ENCODE assay signal across 8 cellular contexts in genomic region chr15:37099321-37100108, GRCh38. TPM values are rescaled to one million over a fixed set of nuclear protein-coding genes. Genes with fewer than 3 reads are reported as not detected.
A peak's percentile ranks its signal among the peaks of the same experiment; 100 is the strongest.
DNase-seq lines count a peak whose midpoint lies in the region; ATAC-seq and TF ChIP-seq lines count a peak whose summit lies in the region.

No MANE protein-coding gene starts in this region.

- CTCF ChIA-PET in activated CD8-positive, alpha-beta T cell treated with anti-CD3 and anti-CD28 coated beads for 36 hours (lab: Charles Lee) = no interaction called here

- peak; percentile 20 for ATAC-seq in activated CD8-positive, alpha-beta T cell treated with anti-CD3 and anti-CD28 coated beads for 36 hours
- no peak for ATAC-seq in right cardiac atrium
- ATAC-seq in HG03432 (IDR thresholded peaks at IDR 0.05; ENCODE audit: unreplicated experiment) = no peak
- ATAC-seq in HG03442 (IDR thresholded peaks at IDR 0.05; ENCODE audit: unreplicated experiment) = no peak

- H3K36me3 Mint-ChIP-seq in activated CD8-positive, alpha-beta T cell treated with anti-CD3 and anti-CD28 coated beads for 36 hours (ENCODE audit: low read depth) = peaks cover 11% of the 10 kb centered on the region

- H3K9ac ChIP-seq in skeletal muscle satellite cell (ENCODE audit: low read depth, low read length) = peak overlapping the region; percentile 85

- peak overlapping the region; percentile 90 for H3K27ac ChIP-seq in right cardiac atrium (ENCODE audit: low read length)

- H3K9me3 Mint-ChIP-seq in activated CD8-positive, alpha-beta T cell treated with anti-CD3 and anti-CD28 coated beads for 36 hours = peaks cover 7% of the 10 kb centered on the region

- POLR2A ChIA-PET in activated CD8-positive, alpha-beta T cell treated with anti-CD3 and anti-CD28 coated beads for 36 hours (lab: Charles Lee) = no interaction called here

- H3K27ac Mint-ChIP-seq in activated CD8-positive, alpha-beta T cell treated with anti-CD3 and anti-CD28 coated beads for 36 hours = no peak overlapping the region

- peak overlapping the region; percentile 76 for H3K4me3 Mint-ChIP-seq in activated CD8-positive, alpha-beta T cell treated with anti-CD3 and anti-CD28 coated beads for 36 hours

- no peaks in the 10 kb centered on the region for H3K36me3 ChIP-seq in skeletal muscle satellite cell (ENCODE audit: insufficient read depth, low read length)

- H3K4me3 ChIP-seq in right cardiac atrium (ENCODE audit: low read length) (peak overlapping the region; percentile 97), skeletal muscle satellite cell (ENCODE audit: low read length) (peak overlapping the region; percentile 98)

- H3K9me3 ChIP-seq in right cardiac atrium (ENCODE audit: control insufficient read depth, low read length) (no peaks in the 10 kb centered on the region), skeletal muscle satellite cell (replicated peaks; ENCODE audit: low read length) (no peaks in the 10 kb centered on the region)

- H3K4me2 ChIP-seq in skeletal muscle satellite cell (ENCODE audit: low read length) = peak overlapping the region; percentile 100

- peaks cover 81% of the 10 kb centered on the region for H3K27me3 Mint-ChIP-seq in activated CD8-positive, alpha-beta T cell treated with anti-CD3 and anti-CD28 coated beads for 36 hours

- H3K27me3 ChIP-seq in right cardiac atrium (ENCODE audit: control insufficient read depth, insufficient read depth) = no peaks in the 10 kb centered on the region
- peaks cover 52% of the 10 kb centered on the region for H3K27me3 ChIP-seq in skeletal muscle satellite cell (ENCODE audit: control insufficient read depth, insufficient read depth, low read length)

- H3K4me1 Mint-ChIP-seq in activated CD8-positive, alpha-beta T cell treated with anti-CD3 and anti-CD28 coated beads for 36 hours (ENCODE audit: low read depth) = peaks cover 42% of the 10 kb centered on the region

- intact Hi-C loops in activated CD8-positive, alpha-beta T cell treated with anti-CD3 and anti-CD28 coated beads for 36 hours (cut with micrococcal nuclease) = loop anchor here (5.0 kb wide), 1 partner anchor 217 kb away; no protein-coding TSS in a partner anchor
- intact Hi-C loops in right cardiac atrium (cut with DNase I) = loop anchor here in 2 of 4 donors (5.0 to 10.0 kb wide), 3 partner anchors 85 to 217 kb away; no protein-coding TSS in a partner anchor

- no peak for TF ChIP-seq CTCF in activated CD8-positive, alpha-beta T cell treated with anti-CD3 and anti-CD28 coated beads for 36 hours (IDR thresholded peaks at IDR 0.05)

- WGBS in right cardiac atrium = 1% methylated on average over 21 of the region's 21 CpGs

- peaks cover 2% of the 10 kb centered on the region for H3K4me1 ChIP-seq in right cardiac atrium (ENCODE audit: control insufficient read depth, insufficient read depth, low read length)
- peaks cover 5% of the 10 kb centered on the region for H3K4me1 ChIP-seq in skeletal muscle satellite cell (ENCODE audit: control insufficient read depth, insufficient read depth, low read length)

- DNase-seq in NCI-H1417 (lab: John Stamatoyannopoulos, UW) (peak; percentile 26 to 82 (median 65)), NCI-H1417 treated with DMSO at 0.1 percent for 48 hours (lab: John Stamatoyannopoulos, UW) (no peak), HuH-7 (ENCODE audit: low spot score) (peak; percentile 72), right cardiac atrium (peak in 2 of 3 donors; percentile 40 to 78)
- DNase-seq in activated CD8-positive, alpha-beta T cell treated with anti-CD3 and anti-CD28 coated beads for 36 hours = peak; percentile 15

RNA-seq across cellular contexts. Expression of gene MEIS2, which starts 0.8 kb away (rescaled TPM):
- under 1 TPM in 1 of 2 experiments, not detected in 1; 0.14 TPM for total RNA-seq in activated CD8-positive, alpha-beta T cell treated with anti-CD3 and anti-CD28 coated beads for 36 hours
- total RNA-seq in right cardiac atrium = 10 to 100 TPM; 28.9 to 33.4 (median 31.0) TPM
- 14.8 TPM for polyA plus RNA-seq in right cardiac atrium
- 29.1 and 34.7 TPM in 2 replicates for total RNA-seq in skeletal muscle satellite cell (2012; rRNA removed)

Comparison
In these comparisons a context has a peak if more than half of its experiments do, and no peak if none do; other contexts are left out.
1. RNA of gene MEIS2, which starts 0.8 kb away (total RNA-seq): 28.9 to 33.4 TPM in right cardiac atrium; 0.14 TPM in activated CD8-positive, alpha-beta T cell treated with anti-CD3 and anti-CD28 coated beads for 36 hours; every median in the first group is over 10 times any median in the second.